ENCODE assay signal across 18 cellular contexts in the genomic region with DNA sequence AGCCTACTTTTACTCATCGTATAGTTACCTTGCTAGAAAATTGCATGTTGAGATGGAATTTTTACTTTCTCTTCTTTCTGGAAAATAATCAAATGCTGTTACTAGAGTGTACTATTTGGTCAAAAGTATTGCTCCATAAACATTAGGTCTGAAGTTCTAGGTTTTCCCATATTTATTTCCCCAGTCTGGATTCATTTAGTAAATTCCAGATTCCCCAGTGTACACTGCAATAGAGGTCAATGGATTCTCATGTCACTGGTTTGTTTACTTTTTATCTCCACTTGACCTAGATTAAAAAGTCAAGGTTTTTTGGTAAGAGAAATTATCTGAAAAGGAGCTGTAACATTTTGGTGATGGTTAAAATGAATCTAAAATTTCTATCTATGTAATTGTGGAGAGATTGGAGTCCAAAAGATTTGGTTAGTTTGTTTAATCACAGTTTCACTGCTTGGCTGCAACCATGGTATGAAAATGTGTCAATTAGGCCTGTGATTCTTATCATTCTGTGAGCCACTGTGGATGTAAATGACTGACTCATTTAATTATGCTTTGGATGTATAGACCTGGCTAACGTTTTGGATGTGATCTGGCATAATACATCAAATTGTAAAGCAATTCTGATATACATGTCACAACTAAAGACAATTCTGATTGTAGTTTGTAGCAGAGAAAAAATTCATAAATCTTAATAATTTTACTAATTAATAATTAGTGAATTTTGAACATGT. TPM values are rescaled to one million over a fixed set of nuclear protein-coding genes. Genes with fewer than 3 reads are reported as not detected.
A peak's percentile ranks its signal among the peaks of the same experiment; 100 is the strongest.
DNase-seq lines count a peak whose midpoint lies in the region; ATAC-seq, FAIRE-seq and TF ChIP-seq lines count a peak whose summit lies in the region.
"Had no signal": no experiment of that assay in that cellular context is flagged by ENCODE, and none has a peak within 500 bp of the region (broad histone marks: within the 10 kb centered on the region; RNA-seq: fewer than 3 reads in every experiment).

No MANE protein-coding gene starts in this region.

- FAIRE-seq in urothelium cell line (lab: Jason Lieb, UNC) (peak; percentile 13), pancreas (lab: Jason Lieb, UNC) (no peak)
- FAIRE-seq: HTR-8/SVneo had no signal

- TF ChIP-seq POLR2A in adrenal gland (IDR thresholded peaks at IDR 0.05): no peak

- H3K27ac ChIP-seq in left ventricle myocardium inferior (replicated peaks) (peak overlapping the region; percentile 61), right cardiac atrium (ENCODE audit: low read length) (no peak overlapping the region), adrenal gland (peak overlapping the region in 3 of 5 donors; percentile 16 to 50 (median 36)), pancreas (no peak overlapping the region)
- H3K27ac ChIP-seq: C4-2B, HL-60, SJCRH30 had no signal

- intact Hi-C loops in left ventricle myocardium inferior (cut with micrococcal nuclease) (no loop called here), right cardiac atrium (cut with DNase I) (no loop called here), adrenal gland (cut with DNase I) (no loop called here), pancreas (cut with DNase I) (no loop called here)

- H3K4me1 ChIP-seq in left ventricle myocardium inferior: no peaks in the 10 kb centered on the region
- no peaks in the 10 kb centered on the region for H3K4me1 ChIP-seq in right cardiac atrium (ENCODE audit: control insufficient read depth, insufficient read depth, low read length)
- peaks cover 12 to 16% of the 10 kb centered on the region in 2 donors for H3K4me1 ChIP-seq in adrenal gland (replicated peaks in 1 of 2)
- H3K4me1 ChIP-seq in pancreas: no peaks in the 10 kb centered on the region

- DNase-seq in left ventricle myocardium inferior (no peak), right cardiac atrium (no peak), adrenal gland (no peak), left lobe of liver (ENCODE audit: low spot score) (no peak), urothelium cell line (ENCODE audit: low spot score) (no peak), GM20000 (ENCODE audit: low spot score) (no peak), pancreas (no peak)
- no peak for DNase-seq in activated CD4-positive, alpha-beta T cell treated with anti-CD3 and anti-CD28 coated beads, Interleukin-2, amount 50 U/mL, for 4 hours
- DNase-seq: HCEC 1CT, NCI-H1105, NCI-H187, NCI-H446, NCI-H69, SJCRH30 had no signal

- no peak for ATAC-seq in right cardiac atrium
- peak; percentile 90 for ATAC-seq in left lobe of liver
- no peak for ATAC-seq in pancreas

- H3K36me3 ChIP-seq in left ventricle myocardium inferior: no peaks in the 10 kb centered on the region
- no peaks in the 10 kb centered on the region for H3K36me3 ChIP-seq in adrenal gland (replicated peaks in 1 of 2)
- H3K36me3 ChIP-seq in pancreas: no peaks in the 10 kb centered on the region
- H3K36me3 ChIP-seq: SJCRH30 had no signal

- 63% methylated on average over 2 of the region's 2 CpGs for WGBS in right cardiac atrium
- 31 to 50% (median 40%) methylated on average over 2 of the region's 2 CpGs for WGBS in adrenal gland, 4 donors
- 56 to 60% methylated on average over 2 of the region's 2 CpGs for WGBS in pancreas, 2 donors

- TF ChIP-seq CTCF in left ventricle myocardium inferior (IDR thresholded peaks at IDR 0.05; ENCODE audit: borderline replicate concordance) (no peak), adrenal gland (IDR thresholded peaks at IDR 0.05) (no peak), GM20000 (IDR thresholded peaks at IDR 0.05; ENCODE audit: extremely low read depth, missing control alignments) (no peak), pancreas (IDR thresholded peaks at IDR 0.05) (no peak)

- no peak overlapping the region for H3K4me3 ChIP-seq in left ventricle myocardium inferior
- H3K4me3 ChIP-seq in right cardiac atrium (ENCODE audit: low read length): no peak overlapping the region
- H3K4me3 ChIP-seq in adrenal gland: no peak overlapping the region
- no peak overlapping the region for H3K4me3 ChIP-seq in pancreas
- H3K4me3 ChIP-seq: SJCRH30 had no signal

- H3K9me3 ChIP-seq in left ventricle myocardium inferior (replicated peaks): no peaks in the 10 kb centered on the region
- H3K9me3 ChIP-seq in right cardiac atrium (ENCODE audit: control insufficient read depth, low read length): no peaks in the 10 kb centered on the region
- H3K9me3 ChIP-seq in adrenal gland (replicated peaks in 1 of 3): no peaks in the 10 kb centered on the region
- H3K9me3 ChIP-seq in pancreas: no peaks in the 10 kb centered on the region
- H3K9me3 ChIP-seq: SJCRH30 had no signal

- H3K27me3 ChIP-seq in left ventricle myocardium inferior (ENCODE audit: low read depth): no peaks in the 10 kb centered on the region
- no peaks in the 10 kb centered on the region for H3K27me3 ChIP-seq in right cardiac atrium (ENCODE audit: control insufficient read depth, insufficient read depth)
- no peaks in the 10 kb centered on the region for H3K27me3 ChIP-seq in adrenal gland
- H3K27me3 ChIP-seq in pancreas: no peaks in the 10 kb centered on the region
- H3K27me3 ChIP-seq: SJCRH30 had no signal

RNA-seq across cellular contexts. Expression of a gene that starts 32.7 kb away (rescaled TPM):
- total RNA-seq in left ventricle myocardium inferior: 15.7 TPM
- total RNA-seq in right cardiac atrium: 10 to 100 TPM; 26.0 to 56.1 (median 38.1) TPM
- 10.6 TPM for polyA plus RNA-seq in right cardiac atrium
- total RNA-seq in adrenal gland: 100 to 1,000 TPM in 7 of 8 donors, 10 to 100 TPM in 1; 53.6 to 338 (median 261) TPM
- 100 to 1,000 TPM in 1 of 3 donors, 10 to 100 TPM in 2; 18.0 to 200 (median 30.0) TPM for polyA plus RNA-seq in adrenal gland
- total RNA-seq in left lobe of liver: 28.3 TPM
- total RNA-seq in pancreas: 10 to 100 TPM in 3 of 6 donors, 1 to 10 TPM in 3; 4.2 to 15.0 (median 11.0) TPM
- 1 to 10 TPM; 3.2 to 4.2 TPM for polyA plus RNA-seq in pancreas
- total RNA-seq: A673, SJCRH30 had no signal

Comparison
In these comparisons a context has a peak if more than half of its experiments do, and no peak if none do; other contexts are left out.
1. H3K27ac ChIP-seq: peak in left ventricle myocardium inferior (single experiment) and adrenal gland (3 of 5); none in right cardiac atrium (single experiment) and pancreas (0 of 4).